In the genomic region with DNA sequence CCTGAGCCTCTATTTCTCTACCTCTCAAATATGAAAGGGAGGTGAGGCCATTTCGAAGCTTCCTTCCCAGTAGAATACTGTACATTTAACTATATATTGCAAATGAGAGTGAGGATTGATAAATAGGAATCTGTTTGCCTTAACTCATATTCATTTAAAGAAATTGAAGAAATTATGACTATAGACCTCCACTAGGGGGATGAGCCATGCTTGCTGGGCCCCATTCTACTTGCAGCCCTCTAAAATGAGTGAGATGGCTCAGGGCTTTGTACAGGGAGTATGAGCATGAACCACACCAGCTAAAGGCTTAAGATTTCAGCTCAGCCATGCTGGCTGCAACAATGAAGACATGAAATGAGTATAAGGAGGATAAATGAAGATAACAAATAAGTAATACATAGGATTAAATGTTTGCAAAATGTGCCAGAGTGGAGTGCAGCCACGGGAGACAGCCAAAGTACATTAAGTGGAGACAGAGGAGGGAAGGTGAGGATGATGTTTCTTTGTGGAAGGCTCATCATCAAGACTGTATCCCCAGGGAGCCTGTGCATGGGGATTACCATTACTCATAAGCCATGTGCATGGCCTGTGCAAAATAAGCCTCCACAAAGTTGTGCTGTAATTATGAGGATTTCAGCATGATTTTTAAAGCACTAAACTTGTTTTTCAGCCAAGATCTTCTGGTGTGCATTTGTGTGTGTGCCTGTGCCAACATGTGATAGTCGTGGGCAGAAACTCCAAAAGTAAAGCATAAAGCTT, we compare ENCODE assay signal across 11 cellular contexts.
DNase-seq lines count a peak whose midpoint lies in the region; ATAC-seq and TF ChIP-seq lines count a peak whose summit lies in the region.
"Had no signal": no experiment of that assay in that cellular context is flagged by ENCODE, and none has a peak within 500 bp of the region (broad histone marks: within the 10 kb centered on the region; RNA-seq: fewer than 3 reads in every experiment).

No MANE protein-coding gene starts in this region.

- no peaks in the 10 kb centered on the region for H3K27me3 Mint-ChIP-seq in H9 (ENCODE audit: low read depth)
- H3K27me3 Mint-ChIP-seq: central memory CD8-positive, alpha-beta T cell had no signal

- WGBS in H9 (ENCODE audit: extremely low coverage, insufficient read length, low lambda C conversion rate) = no CpG with 5 or more reads among the region's 3 CpGs

- H3K4me2 ChIP-seq in H9 (ENCODE audit: insufficient read depth, insufficient read length, low read length) = no peak overlapping the region
- H3K4me2 ChIP-seq in OCI-LY1 (ENCODE audit: low read length) = no peak overlapping the region
- H3K4me2 ChIP-seq: BLaER1 treated with 17β-estradiol and CSF1 and Interleukin-3, amounts not matched to agents 10 nM and 100 nM had no signal

- no peak overlapping the region for H4K8ac ChIP-seq in H9 (replicated peaks; ENCODE audit: insufficient read length, low read depth, low read length)

- DNase-seq in ACHN (peak; percentile 28), H9 (no peak), fibroblast of pulmonary artery (ENCODE audit: low read depth) (peak; percentile 23), iPS-NIHi7 (ENCODE audit: extremely low spot score) (no peak), hypothalamus (lab: John Stamatoyannopoulos, UW) (no peak)
- DNase-seq: activated T-cell treated with anti-CD3 and anti-CD28 coated beads, Interleukin-2, amount 50 U/mL, for 72 hours had no signal

- peaks cover 46 to 47% of the 10 kb centered on the region in 2 experiments for H3K4me1 Mint-ChIP-seq in H9
- H3K4me1 Mint-ChIP-seq: central memory CD8-positive, alpha-beta T cell had no signal

- no peaks in the 10 kb centered on the region for H3K36me3 ChIP-seq in OCI-LY1 (ENCODE audit: insufficient read depth, low read length)
- H3K36me3 ChIP-seq: BLaER1 treated with 17β-estradiol and CSF1 and Interleukin-3, amounts not matched to agents 10 nM and 100 nM had no signal

- no peak overlapping the region for H2AK5ac ChIP-seq in H9 (ENCODE audit: insufficient read length, low read length)

- H3K27me3 ChIP-seq in H9 (ENCODE audit: insufficient read depth, low read length) = no peaks in the 10 kb centered on the region
- H3K27me3 ChIP-seq in OCI-LY1 (ENCODE audit: insufficient read depth, low read length) = no peaks in the 10 kb centered on the region
- H3K27me3 ChIP-seq: BLaER1 treated with 17β-estradiol and CSF1 and Interleukin-3, amounts not matched to agents 10 nM and 100 nM had no signal

- H2BK15ac ChIP-seq in H9 (ENCODE audit: low read depth, low read length) = no peak overlapping the region

- no peak overlapping the region for H3K4ac ChIP-seq in H9 (ENCODE audit: low read depth, low read length)

- H3K27ac Mint-ChIP-seq in H9 = peak overlapping the region; percentile 4 to 86 (median 57); a peak in 5 of 7 replicates
- H3K27ac Mint-ChIP-seq: activated T-cell treated with anti-CD3 and anti-CD28 coated beads, Interleukin-2, amount 50 U/mL, for 72 hours had no signal

- H3K9me3 ChIP-seq in H9 (ENCODE audit: control insufficient read depth, low read depth, low read length) (no peaks in the 10 kb centered on the region), OCI-LY1 (ENCODE audit: low read length) (no peaks in the 10 kb centered on the region)
- H3K9me3 ChIP-seq: BLaER1 treated with 17β-estradiol and CSF1 and Interleukin-3, amounts not matched to agents 10 nM and 100 nM had no signal

- H2AFZ ChIP-seq in H9 (ENCODE audit: low read length) (no peak overlapping the region), OCI-LY1 (ENCODE audit: low read length) (no peak overlapping the region)

- no peak for ATAC-seq in GM18511 (IDR thresholded peaks at IDR 0.05; ENCODE audit: unreplicated experiment)
- ATAC-seq in GM21786 (IDR thresholded peaks at IDR 0.05; ENCODE audit: unreplicated experiment) = no peak
- ATAC-seq: activated T-cell treated with anti-CD3 and anti-CD28 coated beads, Interleukin-2, amount 50 U/mL, for 72 hours had no signal

- H3K9ac ChIP-seq in H9 (ENCODE audit: extremely low read depth, insufficient read length, low read length) (no peak overlapping the region), OCI-LY1 (ENCODE audit: low read length) (no peak overlapping the region)
- H3K9ac ChIP-seq: BLaER1 treated with 17β-estradiol and CSF1 and Interleukin-3, amounts not matched to agents 10 nM and 100 nM had no signal

- no peak overlapping the region for H3K14ac ChIP-seq in H9 (ENCODE audit: insufficient read depth, low read length)

- H3K4me3 Mint-ChIP-seq in H9 = no peak overlapping the region
- H3K4me3 Mint-ChIP-seq: activated T-cell treated with anti-CD3 and anti-CD28 coated beads, Interleukin-2, amount 50 U/mL, for 72 hours; central memory CD8-positive, alpha-beta T cell had no signal

- H2BK120ac ChIP-seq in H9 (ENCODE audit: low read depth, low read length, poor library complexity, severe bottlenecking) = no peak overlapping the region

- no peak overlapping the region for H2BK5ac ChIP-seq in H9 (ENCODE audit: insufficient read length, low read length)

- H3K79me2 ChIP-seq in H9 (ENCODE audit: insufficient read depth, low read length) (no peaks in the 10 kb centered on the region), OCI-LY1 (ENCODE audit: insufficient read depth, low read length) (no peaks in the 10 kb centered on the region)

- no peaks in the 10 kb centered on the region for H4K20me1 ChIP-seq in H9 (ENCODE audit: control insufficient read depth, insufficient read depth, insufficient read length)
- no peaks in the 10 kb centered on the region for H4K20me1 ChIP-seq in OCI-LY1 (ENCODE audit: insufficient read depth, low read length)
- H4K20me1 ChIP-seq: BLaER1 treated with 17β-estradiol and CSF1 and Interleukin-3, amounts not matched to agents 10 nM and 100 nM had no signal

- no peak overlapping the region for H3K56ac ChIP-seq in H9 (ENCODE audit: insufficient read length, low read depth, low read length)

- no peak overlapping the region for H2BK20ac ChIP-seq in H9 (ENCODE audit: low read depth, low read length, poor library complexity, severe bottlenecking)

- H3K18ac ChIP-seq in H9 (ENCODE audit: insufficient read length, low read depth, low read length) = no peak overlapping the region

- no peak overlapping the region for H3K27ac ChIP-seq in H9 (ENCODE audit: insufficient read length, low read depth, low read length)
- no peak overlapping the region for H3K27ac ChIP-seq in OCI-LY1 (ENCODE audit: low read depth, low read length, poor library complexity, severe bottlenecking)
- H3K27ac ChIP-seq: BLaER1 treated with 17β-estradiol and CSF1 and Interleukin-3, amounts not matched to agents 10 nM and 100 nM had no signal

- H3K9me3 Mint-ChIP-seq in H9 = peaks cover 0 to 3% of the 10 kb centered on the region in 2 experiments; a peak in 1 of 5 replicates

- H3K4me1 ChIP-seq in H9 (ENCODE audit: insufficient read depth, low read length) = peaks cover 12% of the 10 kb centered on the region
- no peaks in the 10 kb centered on the region for H3K4me1 ChIP-seq in OCI-LY1 (ENCODE audit: insufficient read depth, low read length, severe bottlenecking)
- H3K4me1 ChIP-seq: BLaER1 treated with 17β-estradiol and CSF1 and Interleukin-3, amounts not matched to agents 10 nM and 100 nM had no signal

- no peak overlapping the region for H4K5ac ChIP-seq in H9 (ENCODE audit: insufficient read length, low read depth, low read length)

- TF ChIP-seq CTCF in H9 (conservative IDR thresholded peaks at IDR 0.05) = peak; percentile 54
- peak; percentile 33; the same call in 1 of the 2 replicates for TF ChIP-seq CTCF in OCI-LY1 (IDR thresholded peaks at IDR 0.05; ENCODE audit: low read length)
- TF ChIP-seq CTCF in fibroblast of pulmonary artery (IDR thresholded peaks at IDR 0.05; ENCODE audit: low read length, missing control alignments) = peak; percentile 42

- H3T11ph ChIP-seq in H9 (ENCODE audit: low read length) = no peak overlapping the region

- no peaks in the 10 kb centered on the region for H3K79me1 ChIP-seq in H9 (ENCODE audit: insufficient read depth, low read depth, low read length, poor library complexity, severe bottlenecking)

- no peak overlapping the region for H3K23ac ChIP-seq in H9 (ENCODE audit: insufficient read length, low read depth, low read length)

- H3K23me2 ChIP-seq in H9 (ENCODE audit: insufficient read length, low read depth, low read length, poor library complexity, severe bottlenecking) = no peaks in the 10 kb centered on the region

- peaks cover 2 to 14% (median 3%) of the 10 kb centered on the region in 3 experiments; a peak in 5 of 7 replicates for H3K36me3 Mint-ChIP-seq in H9 (ENCODE audit: insufficient read depth in 1 of 3, low read depth in 3 of 3)

- H4K91ac ChIP-seq in H9 (ENCODE audit: insufficient read length, low read depth, low read length) = no peak overlapping the region

- no peaks in the 10 kb centered on the region; the same call in 1 of the 2 replicates for H3K9me2 ChIP-seq in OCI-LY1 (ENCODE audit: low read depth, low read length)

- no peak overlapping the region for H3K4me3 ChIP-seq in OCI-LY1 (ENCODE audit: low read depth, low read length, poor library complexity, severe bottlenecking)
- H3K4me3 ChIP-seq in fibroblast of pulmonary artery (replicated peaks; ENCODE audit: low read depth, low read length) = no peak overlapping the region
- H3K4me3 ChIP-seq: BLaER1 treated with 17β-estradiol and CSF1 and Interleukin-3, amounts not matched to agents 10 nM and 100 nM had no signal

- in situ Hi-C loops in ACHN (cut with HindIII; ENCODE audit: low pct_ligation_motif_present, low pct_unique_long_range_greater_than_20kb, low sequenced_read_pairs) = no loop called here

- H3F3A ChIP-seq in OCI-LY1 (ENCODE audit: insufficient read depth, low read length) = no peaks in the 10 kb centered on the region

- no peak overlapping the region for H2BK12ac ChIP-seq in H9 (ENCODE audit: insufficient read length, low read depth, low read length)

Comparison
In these comparisons a context has a peak if more than half of its experiments do, and no peak if none do; other contexts are left out.
1. DNase-seq: peak in ACHN (single experiment) and fibroblast of pulmonary artery (single experiment); none in H9 (single experiment), iPS-NIHi7 (single experiment) and hypothalamus (0 of 51).
2. Peak in every context shown above with its lines, with median percentiles within 50 percentile points of each other: CTCF ChIP-seq.